ENCODE assay signal across 10 cellular contexts in genomic region chr5:9898319-9898718, GRCh38.
DNase-seq lines count a peak whose midpoint lies in the region; ATAC-seq lines count a peak whose summit lies in the region.
"Had no signal": no experiment of that assay in that cellular context is flagged by ENCODE, and none has a peak within 500 bp of the region (broad histone marks: within the 10 kb centered on the region; RNA-seq: fewer than 3 reads in every experiment).

No MANE protein-coding gene starts in this region.

- ATAC-seq in GM21737 (IDR thresholded peaks at IDR 0.05; ENCODE audit: unreplicated experiment), result no peak

- H3K4me1 Mint-ChIP-seq in activated naive CD4-positive, alpha-beta T cell treated with anti-CD3 and anti-CD28 coated beads for 36 hours (ENCODE audit: low read depth), result no peaks in the 10 kb centered on the region

- no peak overlapping the region for H3K27ac Mint-ChIP-seq in activated naive CD4-positive, alpha-beta T cell treated with anti-CD3 and anti-CD28 coated beads for 36 hours
- H3K27ac Mint-ChIP-seq: T-helper 1 cell treated with Interleukin-12 subunit alpha and Interleukin-12 subunit beta and Interleukin-4 antibody, amounts not matched to agents 30 μg/mL and 1 μg/mL, for 36 hours had no signal

- H3K36me3 Mint-ChIP-seq in activated naive CD4-positive, alpha-beta T cell treated with anti-CD3 and anti-CD28 coated beads for 36 hours (ENCODE audit: low read depth), result no peaks in the 10 kb centered on the region

- intact Hi-C loops in activated naive CD4-positive, alpha-beta T cell treated with anti-CD3 and anti-CD28 coated beads for 36 hours (cut with micrococcal nuclease), result no loop called here

- peaks cover 1% of the 10 kb centered on the region for H3K9me3 Mint-ChIP-seq in activated naive CD4-positive, alpha-beta T cell treated with anti-CD3 and anti-CD28 coated beads for 36 hours
- H3K9me3 Mint-ChIP-seq: T-helper 1 cell treated with Interleukin-12 subunit alpha and Interleukin-12 subunit beta and Interleukin-4 antibody, amounts not matched to agents 30 μg/mL and 1 μg/mL, for 36 hours had no signal

- no peaks in the 10 kb centered on the region for H3K27me3 Mint-ChIP-seq in activated naive CD4-positive, alpha-beta T cell treated with anti-CD3 and anti-CD28 coated beads for 36 hours (ENCODE audit: low read depth)

- CTCF ChIA-PET in activated naive CD4-positive, alpha-beta T cell treated with anti-CD3 and anti-CD28 coated beads for 36 hours (lab: Charles Lee), result interaction anchor here (0.6 kb wide), 1 partner anchor 233 kb away, joined by 3 read pairs; no protein-coding TSS in a partner anchor

- no peak overlapping the region for H3K4me3 Mint-ChIP-seq in activated naive CD4-positive, alpha-beta T cell treated with anti-CD3 and anti-CD28 coated beads for 36 hours
- H3K4me3 Mint-ChIP-seq: T-helper 1 cell treated with Interleukin-12 subunit alpha and Interleukin-12 subunit beta and Interleukin-4 antibody, amounts not matched to agents 30 μg/mL and 1 μg/mL, for 36 hours had no signal

- no peak overlapping the region for H3K4me3 ChIP-seq in H7 (ENCODE audit: insufficient read depth, low read depth, low read length)

- H3K36me3 ChIP-seq in H7 (replicated peaks; ENCODE audit: control insufficient read depth, insufficient read depth, low read length), result no peaks in the 10 kb centered on the region

- H3K27me3 ChIP-seq in H7 (ENCODE audit: control insufficient read depth, insufficient read depth, low read length), result no peaks in the 10 kb centered on the region

- peak; percentile 40 for DNase-seq in A172 (ENCODE audit: low spot score)
- DNase-seq in H7, result peak; percentile 56
- DNase-seq in SK-N-DZ (ENCODE audit: low spot score), result peak; percentile 50
- DNase-seq in iPS-NIHi7 (ENCODE audit: extremely low spot score), result peak; percentile 66
- DNase-seq in activated naive CD4-positive, alpha-beta T cell treated with anti-CD3 and anti-CD28 coated beads for 36 hours, result no peak
- DNase-seq in SKM-1 (lab: John Stamatoyannopoulos, UW; ENCODE audit: unreplicated experiment), result no peak
- no peak for DNase-seq in occipital lobe (lab: John Stamatoyannopoulos, UW)
- DNase-seq: GDM1 had no signal

Comparison
In these comparisons a context has a peak if more than half of its experiments do, and no peak if none do; other contexts are left out.
1. DNase-seq: peak in A172 (single experiment), H7 (single experiment), SK-N-DZ (single experiment) and iPS-NIHi7 (single experiment); none in activated naive CD4-positive, alpha-beta T cell treated with anti-CD3 and anti-CD28 coated beads for 36 hours (single experiment), SKM-1 (single experiment) and occipital lobe (single experiment).